9 cellular contexts compared by ENCODE assay signal in genomic region chr3:14425574-14426304, GRCh38. TPM values are rescaled to one million over a fixed set of nuclear protein-coding genes. Genes with fewer than 3 reads are reported as not detected.
A peak's percentile ranks its signal among the peaks of the same experiment; 100 is the strongest.
DNase-seq lines count a peak whose midpoint lies in the region; ATAC-seq, FAIRE-seq and TF ChIP-seq lines count a peak whose summit lies in the region.
"Had no signal": no experiment of that assay in that cellular context is flagged by ENCODE, and none has a peak within 500 bp of the region (broad histone marks: within the 10 kb centered on the region; RNA-seq: fewer than 3 reads in every experiment).

No MANE protein-coding gene starts in this region.

- DNase-seq in GM12891 (ENCODE audit: insufficient read length, low spot score) (no peak), NCI-H524 (lab: John Stamatoyannopoulos, UW) (peak; percentile 41 to 72), dorsolateral prefrontal cortex (no peak), NCI-H2107 treated with DMSO at 0.1 percent for 48 hours (lab: John Stamatoyannopoulos, UW; ENCODE audit: unreplicated experiment) (no peak)
- DNase-seq in activated effector memory CD4-positive, alpha-beta T cell treated with Interleukin-2 at 50 U/mL for 16 hours = peak; percentile 47

- TF ChIP-seq CTCF in dorsolateral prefrontal cortex (IDR thresholded peaks at IDR 0.05 in 54 of 56, conservative IDR thresholded peaks at IDR 0.05 in 2 of 56; ENCODE audit: low read depth in 1 of 56, partially characterized antibody in 56 of 56) = peak in 1 of 56 donors; percentile 14

- H3K27me3 ChIP-seq in dorsolateral prefrontal cortex = no peaks in the 10 kb centered on the region

- H3K27ac ChIP-seq in skin epidermis = peak overlapping the region in 14 of 21 experiments; percentile 11 to 99 (median 44)
- H3K27ac ChIP-seq in dorsolateral prefrontal cortex = peak overlapping the region in 1 of 59 donors; percentile 22

- FAIRE-seq in GM12891 (lab: Jason Lieb, UNC) = peak; percentile 58

- no peak for TF ChIP-seq POLR2A in GM12891 (IDR thresholded peaks at IDR 0.05; ENCODE audit: low read depth, low read length)

- intact Hi-C loops in dorsolateral prefrontal cortex (cut with DNase I) = no loop called here

- H3K4me3 ChIP-seq in skin epidermis (no peak overlapping the region), dorsolateral prefrontal cortex (no peak overlapping the region)

- ATAC-seq in GM21576 (IDR thresholded peaks at IDR 0.05; ENCODE audit: unreplicated experiment) (peak; percentile 47), HG02571 (IDR thresholded peaks at IDR 0.05; ENCODE audit: unreplicated experiment) (no peak)
- ATAC-seq: heart left ventricle had no signal

TF ChIP-seq in GM12891, 5 proteins besides CTCF, POLR2A, EP300 and RAD21:
- TF ChIP-seq SPI1 (IDR thresholded peaks at IDR 0.05; ENCODE audit: low read depth, low read length) = peak; percentile 57
- no peak for TF ChIP-seq POLR2AphosphoS5 (IDR thresholded peaks at IDR 0.05; ENCODE audit: low read depth, low read length)

RNA-seq across cellular contexts. Expression of gene SLC6A6, which starts 23.3 kb away (rescaled TPM):
- 10.0 TPM for polyA plus RNA-seq in GM12891 (2012; ENCODE audit: low read depth, missing spikeins)
- total RNA-seq in dorsolateral prefrontal cortex = 10 to 100 TPM; 17.9 to 78.1 (median 30.7) TPM

Comparison
In these comparisons a context has a peak if more than half of its experiments do, and no peak if none do; other contexts are left out.
1. DNase-seq: peak in NCI-H524 (2 of 2) and activated effector memory CD4-positive, alpha-beta T cell treated with Interleukin-2 at 50 U/mL for 16 hours (single experiment); none in GM12891 (single experiment), dorsolateral prefrontal cortex (0 of 10) and NCI-H2107 treated with DMSO at 0.1 percent for 48 hours (single experiment).